Comparison of ENCODE assay signal across 13 cellular contexts in the genomic region with DNA sequence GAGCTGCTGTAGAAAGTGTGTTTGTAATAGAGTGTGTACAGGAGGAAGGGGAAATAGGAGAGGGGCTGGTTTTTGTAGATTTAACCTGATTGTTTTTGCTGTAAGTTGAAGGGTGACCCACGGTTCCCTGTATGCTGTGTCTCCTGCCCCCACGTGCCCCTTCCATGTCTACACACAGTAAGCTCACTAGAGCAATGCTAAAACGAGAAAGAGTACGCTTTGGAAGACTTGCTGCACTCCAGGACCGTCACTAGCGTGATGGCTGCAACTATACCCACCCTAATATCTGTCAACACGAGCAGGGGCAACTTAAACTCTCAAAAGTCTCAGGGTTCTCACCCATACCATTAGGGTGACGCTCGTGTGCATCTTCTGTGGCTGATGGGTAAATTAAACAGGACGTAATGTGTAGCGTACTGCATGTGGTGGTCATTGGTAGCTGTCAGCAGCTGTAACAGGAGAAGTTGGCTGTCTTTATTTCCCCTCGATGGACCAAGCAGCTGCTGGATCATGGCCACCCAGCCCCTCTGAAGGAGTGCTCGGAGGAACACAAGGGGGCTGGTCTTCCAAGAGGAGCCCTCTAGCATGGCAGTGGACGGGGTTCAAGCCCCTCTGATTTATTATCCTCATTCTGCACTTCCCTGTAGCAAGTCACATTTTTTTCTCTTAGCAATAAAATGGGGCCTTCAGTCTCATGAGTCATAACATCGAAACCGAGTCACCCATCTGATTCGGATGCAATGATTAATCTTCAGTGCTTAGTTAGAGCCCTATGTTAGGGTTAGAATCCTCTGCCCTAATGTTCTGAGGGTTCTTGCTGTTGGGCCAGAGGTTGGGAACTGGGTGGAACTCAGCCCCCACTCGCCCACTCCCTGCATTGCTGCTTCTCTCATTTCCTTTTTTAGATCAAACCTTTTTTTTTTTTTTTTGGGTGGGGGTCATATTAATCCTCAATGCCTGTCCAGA. TPM values are rescaled to one million over a fixed set of nuclear protein-coding genes. Genes with fewer than 3 reads are reported as not detected.
A peak's percentile ranks its signal among the peaks of the same experiment; 100 is the strongest.
DNase-seq lines count a peak whose midpoint lies in the region; ATAC-seq and TF ChIP-seq lines count a peak whose summit lies in the region.
"Had no signal": no experiment of that assay in that cellular context is flagged by ENCODE, and none has a peak within 500 bp of the region (broad histone marks: within the 10 kb centered on the region; RNA-seq: fewer than 3 reads in every experiment).

No MANE protein-coding gene starts in this region.

- peaks cover 100% of the 10 kb centered on the region for H3K36me3 Mint-ChIP-seq in activated T-helper 17 cell treated with anti-CD3 and anti-CD28 coated beads, Interleukin-2, amount 50 U/mL, for 72 hours (ENCODE audit: low read depth)

- H3K4me3 Mint-ChIP-seq in activated T-helper 17 cell treated with anti-CD3 and anti-CD28 coated beads, Interleukin-2, amount 50 U/mL, for 72 hours, result peak overlapping the region; percentile 72

- ATAC-seq in heart right ventricle (no peak), lower lobe of right lung (peak; percentile 15 to 18), left lobe of liver (no peak)
- peak; percentile 83 for ATAC-seq in activated T-helper 17 cell treated with anti-CD3 and anti-CD28 coated beads, Interleukin-2, amount 50 U/mL, for 72 hours (replicated peaks)
- ATAC-seq: Panc1 had no signal

- H3K27me3 ChIP-seq in right atrium auricular region (no peaks in the 10 kb centered on the region), heart right ventricle (no peaks in the 10 kb centered on the region), lower lobe of right lung (ENCODE audit: low read depth) (no peaks in the 10 kb centered on the region), uterus (no peaks in the 10 kb centered on the region)

- no peaks in the 10 kb centered on the region for H3K9me3 Mint-ChIP-seq in activated T-helper 17 cell treated with anti-CD3 and anti-CD28 coated beads, Interleukin-2, amount 50 U/mL, for 72 hours

- H3K27ac ChIP-seq in right atrium auricular region (peak overlapping the region; percentile 42 to 53), heart right ventricle (peak overlapping the region in 4 of 10 donors; percentile 18 to 84 (median 63)), lower lobe of right lung (peak overlapping the region; percentile 73), uterus (peak overlapping the region; percentile 21 to 25)
- H3K27ac ChIP-seq: C4-2B, epithelial cell of prostate had no signal

- H3K27ac Mint-ChIP-seq in activated T-helper 17 cell treated with anti-CD3 and anti-CD28 coated beads, Interleukin-2, amount 50 U/mL, for 72 hours, result peak overlapping the region; percentile 84

- TF ChIP-seq CTCF in right atrium auricular region (IDR thresholded peaks at IDR 0.05) (no peak), heart right ventricle (IDR thresholded peaks at IDR 0.05) (no peak), lower lobe of right lung (IDR thresholded peaks at IDR 0.05) (no peak), uterus (IDR thresholded peaks at IDR 0.05) (no peak)

- no peaks in the 10 kb centered on the region for H3K27me3 Mint-ChIP-seq in activated T-helper 17 cell treated with anti-CD3 and anti-CD28 coated beads, Interleukin-2, amount 50 U/mL, for 72 hours

- peaks cover 79% of the 10 kb centered on the region for H3K4me1 Mint-ChIP-seq in activated T-helper 17 cell treated with anti-CD3 and anti-CD28 coated beads, Interleukin-2, amount 50 U/mL, for 72 hours

- H3K4me3 ChIP-seq in right atrium auricular region (no peak overlapping the region), heart right ventricle (no peak overlapping the region), lower lobe of right lung (no peak overlapping the region), uterus (no peak overlapping the region)
- H3K4me3 ChIP-seq: lung had no signal

- intact Hi-C loops in heart right ventricle (cut with DNase I) (loop anchor here in 1 of 10 donors (10.0 kb wide), 1 partner anchor 173 kb away; no protein-coding TSS in a partner anchor), lower lobe of right lung (cut with DNase I) (no loop called here), uterus (cut with DNase I; ENCODE audit: low total_unique reads) (loop anchor here (2.0 kb wide), 1 partner anchor 19 kb away; no protein-coding TSS in a partner anchor)

- WGBS in heart right ventricle, 2 donors, result 50 to 51% methylated on average over 18 of the region's 18 CpGs

- DNase-seq in right atrium auricular region (ENCODE audit: low spot score) (no peak), heart right ventricle (no peak), lower lobe of right lung (no peak), uterus (no peak), GF-D8 (lab: John Stamatoyannopoulos, UW) (no peak), NCI-H2107 (lab: John Stamatoyannopoulos, UW) (no peak), left lobe of liver (ENCODE audit: low spot score) (no peak)
- DNase-seq: stimulated activated CD4-positive, alpha-beta T cell treated with anti-CD3 and anti-CD28 coated beads, Interleukin-4, amount 100 ng/mL, for 1 hour had no signal

- peaks cover 82% of the 10 kb centered on the region for H3K36me3 ChIP-seq in right atrium auricular region
- H3K36me3 ChIP-seq in heart right ventricle, result peaks cover 0 to 97% (median 46%) of the 10 kb centered on the region in 9 donors
- H3K36me3 ChIP-seq in lower lobe of right lung, result peaks cover 87% of the 10 kb centered on the region
- no peaks in the 10 kb centered on the region for H3K36me3 ChIP-seq in uterus

- H3K4me1 ChIP-seq in right atrium auricular region (peaks cover 0 to 78% of the 10 kb centered on the region in 2 donors), heart right ventricle (peaks cover 20 to 95% (median 78%) of the 10 kb centered on the region in 9 donors), lower lobe of right lung (peaks cover 21% of the 10 kb centered on the region), uterus (peaks cover 0 to 13% of the 10 kb centered on the region in 2 donors)

- TF ChIP-seq POLR2A in uterus (IDR thresholded peaks at IDR 0.05), result no peak

- H3K9me3 ChIP-seq in right atrium auricular region (no peaks in the 10 kb centered on the region), heart right ventricle (no peaks in the 10 kb centered on the region), lower lobe of right lung (no peaks in the 10 kb centered on the region), uterus (no peaks in the 10 kb centered on the region)

RNA-seq across cellular contexts. Expression of gene CCND2, which starts 14.0 kb away (rescaled TPM):
- total RNA-seq in right atrium auricular region, result 100 to 1,000 TPM; 151 to 165 TPM
- 100 to 1,000 TPM; 176 to 515 (median 381) TPM for total RNA-seq in heart right ventricle
- 10 to 100 TPM; 27.5 to 28.4 TPM for polyA plus RNA-seq in heart right ventricle
- total RNA-seq in activated T-helper 17 cell treated with anti-CD3 and anti-CD28 coated beads, Interleukin-2, amount 50 U/mL, for 72 hours, result 100 to 1,000 TPM; 378 to 404 TPM
- 57.7 TPM for total RNA-seq in lower lobe of right lung
- 100 to 1,000 TPM in 2 of 4 donors, 10 to 100 TPM in 2; 49.4 to 210 (median 100) TPM for total RNA-seq in uterus
- 3.5 TPM for total RNA-seq in left lobe of liver

RNA-seq across cellular contexts. Expression of gene TIGAR, which starts 33.4 kb away (rescaled TPM):
- total RNA-seq in right atrium auricular region (1 to 10 TPM; 3.7 to 4.2 TPM), heart right ventricle (10 to 100 TPM; 10.9 to 15.5 (median 13.7) TPM), lower lobe of right lung (18.6 TPM), uterus (10 to 100 TPM in 1 of 4 donors, 1 to 10 TPM in 2, under 1 TPM in 1; 0.26 to 10.6 (median 2.3) TPM), left lobe of liver (3.0 TPM)
- 1 to 10 TPM; 3.7 to 5.4 TPM for polyA plus RNA-seq in heart right ventricle
- total RNA-seq in activated T-helper 17 cell treated with anti-CD3 and anti-CD28 coated beads, Interleukin-2, amount 50 U/mL, for 72 hours, result 10 to 100 TPM in 1 of 2 donors, 1 to 10 TPM in 1; 6.8 to 12.7 TPM

Comparison
In these comparisons a context has a peak if more than half of its experiments do, and no peak if none do; other contexts are left out.
1. ATAC-seq: peak in activated T-helper 17 cell treated with anti-CD3 and anti-CD28 coated beads, Interleukin-2, amount 50 U/mL, for 72 hours (single experiment) and lower lobe of right lung (2 of 2); none in heart right ventricle (0 of 8) and left lobe of liver (single experiment).
2. RNA of gene CCND2, which starts 14.0 kb away (total RNA-seq): 176 to 515 TPM in heart right ventricle, 378 to 404 TPM in activated T-helper 17 cell treated with anti-CD3 and anti-CD28 coated beads, Interleukin-2, amount 50 U/mL, for 72 hours, 151 to 165 TPM in right atrium auricular region, 49.4 to 210 TPM in uterus and 57.7 TPM in lower lobe of right lung (single experiment); 3.5 TPM in left lobe of liver (single experiment); every median in the first group is over 10 times any median in the second.